Comparison of ENCODE assay signal across 15 cellular contexts in genomic region chr12:106845910-106846309, GRCh38.
DNase-seq lines count a peak whose midpoint lies in the region; ATAC-seq and TF ChIP-seq lines count a peak whose summit lies in the region.
"Had no signal": no experiment of that assay in that cellular context is flagged by ENCODE, and none has a peak within 500 bp of the region (broad histone marks: within the 10 kb centered on the region; RNA-seq: fewer than 3 reads in every experiment).

No MANE protein-coding gene starts in this region.

- 0 out of 2 replicates have a peak, but pooled peaks cover 4% of the 10 kb centered on the region for H4K20me1 ChIP-seq in GM23338 (replicated peaks; ENCODE audit: insufficient read depth)

- H3K9me3 Mint-ChIP-seq in Calu3 (ENCODE audit: low read depth, unreplicated experiment) (no peaks in the 10 kb centered on the region), GM23338 (peaks cover 10% of the 10 kb centered on the region; the same call in 1 of the 3 replicates)
- H3K9me3 Mint-ChIP-seq in activated CD4-positive, alpha-beta memory T cell treated with anti-CD3 and anti-CD28 coated beads, Interleukin-2, amount 10 ng/mL, durations not matched to agents 7 days and 5 days: no peaks in the 10 kb centered on the region
- H3K9me3 Mint-ChIP-seq: CD8-positive, alpha-beta memory T cell had no signal

- H3K27ac Mint-ChIP-seq in Calu3 (ENCODE audit: unreplicated experiment): no peak overlapping the region
- H3K27ac Mint-ChIP-seq in activated CD4-positive, alpha-beta memory T cell treated with anti-CD3 and anti-CD28 coated beads, Interleukin-2, amount 10 ng/mL, durations not matched to agents 7 days and 5 days: no peak overlapping the region
- H3K27ac Mint-ChIP-seq in GM23338: no peak overlapping the region
- H3K27ac Mint-ChIP-seq: B cell; CD8-positive, alpha-beta memory T cell had no signal

- H3F3A ChIP-seq in GM23338 (replicated peaks; ENCODE audit: low read depth): no peaks in the 10 kb centered on the region

- no peaks in the 10 kb centered on the region for H3K4me1 Mint-ChIP-seq in Calu3 (ENCODE audit: low read depth, unreplicated experiment)
- H3K4me1 Mint-ChIP-seq in activated CD4-positive, alpha-beta memory T cell treated with anti-CD3 and anti-CD28 coated beads, Interleukin-2, amount 10 ng/mL, durations not matched to agents 7 days and 5 days: peaks cover 6% of the 10 kb centered on the region
- peaks cover 6% of the 10 kb centered on the region; the same call in 2 of the 3 replicates for H3K4me1 Mint-ChIP-seq in GM23338
- H3K4me1 Mint-ChIP-seq: B cell had no signal

- no peak overlapping the region for H3K4me3 ChIP-seq in epithelial cell of esophagus (ENCODE audit: low read length)
- no peak overlapping the region for H3K4me3 ChIP-seq in GM23338
- H3K4me3 ChIP-seq: BLaER1 treated with 17β-estradiol and CSF1 and Interleukin-3, amounts not matched to agents 10 nM and 100 nM; GM12878; HAP-1 had no signal

- POLR2A ChIA-PET in activated CD4-positive, alpha-beta memory T cell treated with anti-CD3 and anti-CD28 coated beads, Interleukin-2, amount 10 ng/mL, durations not matched to agents 7 days and 5 days (lab: Charles Lee): no interaction called here

- no peaks in the 10 kb centered on the region for H3K79me2 ChIP-seq in GM23338 (replicated peaks; ENCODE audit: insufficient read depth)

- H3K27ac ChIP-seq in GM23338 (ENCODE audit: low read depth): no peak overlapping the region
- H3K27ac ChIP-seq: BLaER1 treated with 17β-estradiol and CSF1 and Interleukin-3, amounts not matched to agents 10 nM and 100 nM; HL-60 had no signal

- no peak for ATAC-seq in GM23338
- ATAC-seq: GM12878 had no signal

- no peak for DNase-seq in Calu3
- DNase-seq in EL: peak; percentile 51
- peak; percentile 15 for DNase-seq in NCI-H69 (lab: John Stamatoyannopoulos, UW)
- DNase-seq in epithelial cell of esophagus (ENCODE audit: low read depth): peak; percentile 11
- no peak for DNase-seq in SW 1271 (lab: John Stamatoyannopoulos, UW)
- DNase-seq in activated CD4-positive, alpha-beta memory T cell treated with anti-CD3 and anti-CD28 coated beads, Interleukin-2, amount 10 ng/mL, durations not matched to agents 7 days and 5 days: no peak
- no peak for DNase-seq in stimulated activated CD4-positive, alpha-beta T cell treated with anti-CD3 and anti-CD28 coated beads, Interleukin-1b, Interleukin-23, amount 100 ng/mL, for 48 hours
- no peak for DNase-seq in GM23338 (ENCODE audit: low spot score)
- DNase-seq: CD8-positive, alpha-beta memory T cell; COR-L47 had no signal

- CTCF ChIA-PET in Calu3 (lab: Charles Lee): no interaction called here
- CTCF ChIA-PET in activated CD4-positive, alpha-beta memory T cell treated with anti-CD3 and anti-CD28 coated beads, Interleukin-2, amount 10 ng/mL, durations not matched to agents 7 days and 5 days (lab: Charles Lee): no interaction called here

- no peaks in the 10 kb centered on the region for H3K27me3 Mint-ChIP-seq in Calu3 (ENCODE audit: unreplicated experiment)
- no peaks in the 10 kb centered on the region for H3K27me3 Mint-ChIP-seq in activated CD4-positive, alpha-beta memory T cell treated with anti-CD3 and anti-CD28 coated beads, Interleukin-2, amount 10 ng/mL, durations not matched to agents 7 days and 5 days
- H3K27me3 Mint-ChIP-seq in GM23338 (ENCODE audit: insufficient read depth, low read depth, poor library complexity): no peaks in the 10 kb centered on the region
- H3K27me3 Mint-ChIP-seq: B cell; CD8-positive, alpha-beta memory T cell had no signal

- intact Hi-C loops in Calu3 (cut with micrococcal nuclease; ENCODE audit: unreplicated experiment): no loop called here

- H3K36me3 ChIP-seq in GM23338 (ENCODE audit: insufficient read depth): peaks cover 35% of the 10 kb centered on the region

- TSS peak; percentile 43 for BruUV-seq in Calu3 (replicated peaks; lab: Mats Ljungman, UMichigan)

- peaks cover 5% of the 10 kb centered on the region for H3K36me3 Mint-ChIP-seq in Calu3 (ENCODE audit: insufficient read depth, unreplicated experiment)
- peaks cover 7% of the 10 kb centered on the region for H3K36me3 Mint-ChIP-seq in activated CD4-positive, alpha-beta memory T cell treated with anti-CD3 and anti-CD28 coated beads, Interleukin-2, amount 10 ng/mL, durations not matched to agents 7 days and 5 days (ENCODE audit: low read depth)
- H3K36me3 Mint-ChIP-seq in GM23338 (ENCODE audit: low read depth): peaks cover 18% of the 10 kb centered on the region

- H2AFZ ChIP-seq in GM23338: no peak overlapping the region

- no peak overlapping the region for H3K4me2 ChIP-seq in GM23338
- H3K4me2 ChIP-seq: BLaER1 treated with 17β-estradiol and CSF1 and Interleukin-3, amounts not matched to agents 10 nM and 100 nM had no signal

- no peak overlapping the region for H3K4me3 Mint-ChIP-seq in Calu3 (ENCODE audit: low read depth, unreplicated experiment)
- H3K4me3 Mint-ChIP-seq in activated CD4-positive, alpha-beta memory T cell treated with anti-CD3 and anti-CD28 coated beads, Interleukin-2, amount 10 ng/mL, durations not matched to agents 7 days and 5 days: no peak overlapping the region
- H3K4me3 Mint-ChIP-seq in GM23338: no peak overlapping the region
- H3K4me3 Mint-ChIP-seq: B cell; CD8-positive, alpha-beta memory T cell had no signal

- no peak for TF ChIP-seq CTCF in Calu3 (IDR thresholded peaks at IDR 0.05; ENCODE audit: unreplicated experiment)
- TF ChIP-seq CTCF in epithelial cell of esophagus (IDR thresholded peaks at IDR 0.05; ENCODE audit: insufficient read depth, low read depth, low read length, missing control alignments): no peak
- TF ChIP-seq CTCF in GM23338 (conservative IDR thresholded peaks at IDR 0.05; ENCODE audit: low read depth in 2 of 2): no peak

- peaks cover 7% of the 10 kb centered on the region for H3K4me1 ChIP-seq in GM23338 (ENCODE audit: insufficient read depth)

- H3K9me2 ChIP-seq in GM23338 (ENCODE audit: insufficient read depth): no peaks in the 10 kb centered on the region

- H3K27me3 ChIP-seq in GM23338 (ENCODE audit: insufficient read depth): no peaks in the 10 kb centered on the region
- H3K27me3 ChIP-seq: BLaER1 treated with 17β-estradiol and CSF1 and Interleukin-3, amounts not matched to agents 10 nM and 100 nM had no signal

TF ChIP-seq in GM23338, 12 proteins besides CTCF, POLR2A, EP300 and RAD21 (continues in another document):
- TF ChIP-seq EZH2phosphoT487 (IDR thresholded peaks at IDR 0.05; ENCODE audit: unreplicated experiment) (no peak), ZNF462 (CRISPR knock-in tag; IDR thresholded peaks at IDR 0.05) (no peak)

Comparison
In these comparisons a context has a peak if more than half of its experiments do, and no peak if none do; other contexts are left out.
1. DNase-seq: peak in EL (single experiment), NCI-H69 (single experiment) and epithelial cell of esophagus (single experiment); none in Calu3 (single experiment), SW 1271 (0 of 2), activated CD4-positive, alpha-beta memory T cell treated with anti-CD3 and anti-CD28 coated beads, Interleukin-2, amount 10 ng/mL, durations not matched to agents 7 days and 5 days (single experiment), stimulated activated CD4-positive, alpha-beta T cell treated with anti-CD3 and anti-CD28 coated beads, Interleukin-1b, Interleukin-23, amount 100 ng/mL, for 48 hours (single experiment) and GM23338 (single experiment).